ENCODE assay signal across 22 cellular contexts in genomic region chrX:71867680-71868079, GRCh38.
"Had no signal": no experiment of that assay in that cellular context is flagged by ENCODE, and none has a peak within 500 bp of the region (broad histone marks: within the 10 kb centered on the region; RNA-seq: fewer than 3 reads in every experiment).

No MANE protein-coding gene starts in this region.

- H3K4me3 ChIP-seq: coronary artery, dorsolateral prefrontal cortex, esophagus muscularis mucosa, gastroesophageal sphincter, heart left ventricle, hepatocyte, left lung, lower lobe of right lung had no signal

- H3K79me2 ChIP-seq: hepatocyte had no signal

- H2AFZ ChIP-seq: hepatocyte had no signal

- H3K27me3 ChIP-seq: foreskin keratinocyte, gastroesophageal sphincter, hepatocyte, left lung had no signal

- H3K27ac ChIP-seq: coronary artery, dorsolateral prefrontal cortex, esophagus muscularis mucosa, foreskin keratinocyte, gastroesophageal sphincter, heart left ventricle, hepatocyte, left lung, lower lobe of right lung had no signal

- H3K9me3 ChIP-seq: esophagus muscularis mucosa, gastroesophageal sphincter, heart left ventricle, left lung, lower lobe of right lung had no signal

- H3K4me2 ChIP-seq: hepatocyte had no signal

- H3K4me1 ChIP-seq: esophagus muscularis mucosa, foreskin keratinocyte, gastroesophageal sphincter, heart left ventricle, left lung, lower lobe of right lung had no signal

- H3K36me3 ChIP-seq: esophagus muscularis mucosa, gastroesophageal sphincter, heart left ventricle, left lung, lower lobe of right lung had no signal

- ATAC-seq: foreskin keratinocyte, gastroesophageal sphincter, heart left ventricle, left cardiac atrium, left lung, left ventricle myocardium superior, lower lobe of right lung had no signal

- FAIRE-seq: colon, endothelial cell of umbilical vein, frontal cortex, islet of Langerhans, keratinocyte had no signal

- DNase-seq: dermis blood vessel endothelial cell; dorsolateral prefrontal cortex; effector CD4-positive, alpha-beta T cell; effector memory CD4-positive, alpha-beta T cell; foreskin keratinocyte; heart left ventricle; hypothalamus; left cardiac atrium; left lung; left ventricle myocardium superior; lower lobe of right lung; mesenchymal stem cell; midbrain had no signal
